Comparison of ENCODE assay signal across 19 cellular contexts in the genomic region with DNA sequence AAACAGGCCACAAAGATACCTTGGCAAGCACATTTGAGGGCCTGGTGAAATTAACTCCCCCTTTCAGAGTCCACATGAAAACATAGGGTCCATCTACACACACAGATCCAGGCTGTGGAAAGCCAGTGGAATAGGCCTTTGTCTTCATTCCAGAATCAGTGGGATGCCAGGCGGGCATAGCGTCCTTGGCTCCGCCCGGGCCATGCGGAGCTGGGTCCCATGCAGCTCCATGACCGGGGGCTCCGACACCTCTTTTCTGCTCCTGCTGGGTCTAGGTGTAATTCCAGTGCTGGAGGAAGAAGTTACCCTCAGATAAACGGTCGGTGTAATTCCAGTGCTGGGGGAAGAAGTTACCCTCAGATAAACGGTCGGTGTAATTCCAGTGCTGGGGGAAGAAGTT.
"Had no signal": no experiment of that assay in that cellular context is flagged by ENCODE, and none has a peak within 500 bp of the region (broad histone marks: within the 10 kb centered on the region; RNA-seq: fewer than 3 reads in every experiment).

No MANE protein-coding gene starts in this region.

- H3K4me3 ChIP-seq: coronary artery, dorsolateral prefrontal cortex, esophagus muscularis mucosa, gastroesophageal sphincter, heart right ventricle, left lung, lower lobe of right lung, mucosa of descending colon had no signal

- ATAC-seq: foreskin keratinocyte; gastroesophageal sphincter; heart right ventricle; left lung; left ventricle myocardium superior; lower lobe of right lung; mucosa of descending colon; naive thymus-derived CD8-positive, alpha-beta T cell had no signal

- H3K36me3 ChIP-seq: esophagus muscularis mucosa, gastroesophageal sphincter, heart right ventricle, left lung, lower lobe of right lung had no signal

- H3K27me3 ChIP-seq: foreskin keratinocyte, gastroesophageal sphincter had no signal

- H3K9me3 ChIP-seq: esophagus muscularis mucosa, gastroesophageal sphincter, heart right ventricle, left lung, lower lobe of right lung, mucosa of descending colon had no signal

- DNase-seq: dermis blood vessel endothelial cell; dorsolateral prefrontal cortex; effector CD4-positive, alpha-beta T cell; effector memory CD4-positive, alpha-beta T cell; foreskin keratinocyte; head of caudate nucleus; heart right ventricle; hippocampal formation; kidney glomerular epithelial cell; left ventricle myocardium superior; lower lobe of right lung; mesenchymal stem cell; mucosa of descending colon; naive B cell had no signal

- H3K4me1 ChIP-seq: foreskin keratinocyte, left lung, lower lobe of right lung had no signal

- H3K27ac ChIP-seq: coronary artery, dorsolateral prefrontal cortex, foreskin keratinocyte, gastroesophageal sphincter, heart right ventricle, left lung, lower lobe of right lung had no signal
